In the genomic region with DNA sequence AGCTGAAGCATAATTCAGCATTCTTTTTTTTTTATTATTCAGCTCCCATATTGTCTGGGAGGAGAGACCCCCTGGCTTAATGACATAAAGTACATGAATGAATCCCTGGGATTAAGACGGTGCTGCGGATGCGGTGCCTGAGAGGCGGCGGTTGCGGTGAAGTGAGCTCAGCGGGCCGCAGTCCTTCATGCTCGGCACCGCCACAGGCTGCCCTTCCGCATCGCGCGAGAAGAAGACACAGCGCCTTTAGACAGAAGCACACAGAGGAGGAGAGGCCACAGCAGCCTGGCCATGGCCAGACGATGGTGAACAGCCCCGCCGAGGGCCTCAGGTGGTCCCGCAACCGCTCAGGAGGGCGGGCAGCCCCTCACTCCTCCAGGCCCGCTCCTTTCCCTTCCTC, we compare ENCODE assay signal across 21 cellular contexts.
"Had no signal": no experiment of that assay in that cellular context is flagged by ENCODE, and none has a peak within 500 bp of the region (broad histone marks: within the 10 kb centered on the region; RNA-seq: fewer than 3 reads in every experiment).

No MANE protein-coding gene starts in this region.

- H3K4me3 Mint-ChIP-seq: activated B cell treated with CpG ODN at 0.5 μM for 24 hours; activated CD4-positive, alpha-beta memory T cell treated with anti-CD3 and anti-CD28 coated beads for 36 hours; activated CD8-positive, alpha-beta memory T cell treated with anti-CD3 and anti-CD28 coated beads, Interleukin-2, amount 10 ng/mL, durations not matched to agents 7 days and 5 days; activated naive CD4-positive, alpha-beta T cell treated with anti-CD3 and anti-CD28 coated beads, Interleukin-2, amount 10 ng/mL, durations not matched to agents 7 days and 5 days; activated naive CD8-positive, alpha-beta T cell treated with anti-CD3 and anti-CD28 coated beads, Interleukin-2, amount 50 U/mL, for 24 hours; effector memory CD8-positive, alpha-beta T cell; naive thymus-derived CD4-positive, alpha-beta T cell; stimulated activated effector memory CD8-positive, alpha-beta T cell treated with anti-CD3 and anti-CD28 coated beads, Interleukin-12 subunit alpha, Interleukin-12 subunit beta, amount 100 ng/mL, for 72 hours had no signal

- H3K9me3 ChIP-seq: ascending aorta, pancreas, testis, upper lobe of left lung had no signal

- H3K9me3 Mint-ChIP-seq: activated T-helper 2 cell treated with anti-CD3 and anti-CD28 coated beads, Interferon-gamma antibody, Interleukin-2, Interleukin-4, amounts not matched to agents 10 μg/mL and 5 μg/mL and 100 μg/mL, durations not matched to agents 14 hours and 24 hours and 36 hours had no signal

- H3K27ac Mint-ChIP-seq: activated B cell treated with CpG ODN at 0.5 μM for 24 hours; activated CD4-positive, alpha-beta memory T cell treated with anti-CD3 and anti-CD28 coated beads for 36 hours; activated CD8-positive, alpha-beta memory T cell treated with anti-CD3 and anti-CD28 coated beads, Interleukin-2, amount 10 ng/mL, durations not matched to agents 7 days and 5 days; activated naive CD4-positive, alpha-beta T cell treated with anti-CD3 and anti-CD28 coated beads, Interleukin-2, amount 10 ng/mL, durations not matched to agents 7 days and 5 days; activated naive CD8-positive, alpha-beta T cell treated with anti-CD3 and anti-CD28 coated beads, Interleukin-2, amount 50 U/mL, for 24 hours; activated T-helper 2 cell treated with anti-CD3 and anti-CD28 coated beads, Interferon-gamma antibody, Interleukin-2, Interleukin-4, amounts not matched to agents 10 μg/mL and 5 μg/mL and 100 μg/mL, durations not matched to agents 14 hours and 24 hours and 36 hours; effector memory CD8-positive, alpha-beta T cell; naive thymus-derived CD4-positive, alpha-beta T cell; stimulated activated effector memory CD8-positive, alpha-beta T cell treated with anti-CD3 and anti-CD28 coated beads, Interleukin-12 subunit alpha, Interleukin-12 subunit beta, amount 100 ng/mL, for 72 hours had no signal

- H3K4me3 ChIP-seq: ascending aorta, heart right ventricle, pancreas, smooth muscle cell, testis, upper lobe of left lung had no signal

- DNase-seq: activated B cell treated with CpG ODN at 0.5 μM for 24 hours; activated CD4-positive, alpha-beta memory T cell treated with anti-CD3 and anti-CD28 coated beads for 36 hours; activated CD4-positive, alpha-beta T cell treated with anti-CD3 and anti-CD28 coated beads for 4 hours; activated CD8-positive, alpha-beta memory T cell treated with anti-CD3 and anti-CD28 coated beads, Interleukin-2, amount 10 ng/mL, durations not matched to agents 7 days and 5 days; activated naive CD4-positive, alpha-beta T cell treated with anti-CD3 and anti-CD28 coated beads, Interleukin-2, amount 10 ng/mL, durations not matched to agents 7 days and 5 days; activated naive CD8-positive, alpha-beta T cell treated with anti-CD3 and anti-CD28 coated beads, Interleukin-2, amount 50 U/mL, for 24 hours; effector memory CD8-positive, alpha-beta T cell; erythroblast; heart right ventricle; mesendoderm; naive thymus-derived CD4-positive, alpha-beta T cell; stimulated activated CD4-positive, alpha-beta T cell treated with anti-CD3 and anti-CD28 coated beads, Interleukin-4, amount 100 ng/mL, for 24 hours; testis had no signal

- H3K27ac ChIP-seq: ascending aorta, heart right ventricle, pancreas, testis, upper lobe of left lung had no signal

- H3K4me1 ChIP-seq: ascending aorta, heart right ventricle, pancreas, testis, upper lobe of left lung had no signal

- H3K36me3 Mint-ChIP-seq: activated CD8-positive, alpha-beta memory T cell treated with anti-CD3 and anti-CD28 coated beads, Interleukin-2, amount 10 ng/mL, durations not matched to agents 7 days and 5 days; activated naive CD4-positive, alpha-beta T cell treated with anti-CD3 and anti-CD28 coated beads, Interleukin-2, amount 10 ng/mL, durations not matched to agents 7 days and 5 days; stimulated activated effector memory CD8-positive, alpha-beta T cell treated with anti-CD3 and anti-CD28 coated beads, Interleukin-12 subunit alpha, Interleukin-12 subunit beta, amount 100 ng/mL, for 72 hours had no signal

- H3K36me3 ChIP-seq: ascending aorta, heart right ventricle, pancreas, upper lobe of left lung had no signal

- FAIRE-seq: frontal cortex, pancreas, TTC549 had no signal

- H3K27me3 Mint-ChIP-seq: activated CD4-positive, alpha-beta memory T cell treated with anti-CD3 and anti-CD28 coated beads for 36 hours; activated CD8-positive, alpha-beta memory T cell treated with anti-CD3 and anti-CD28 coated beads, Interleukin-2, amount 10 ng/mL, durations not matched to agents 7 days and 5 days; activated naive CD4-positive, alpha-beta T cell treated with anti-CD3 and anti-CD28 coated beads, Interleukin-2, amount 10 ng/mL, durations not matched to agents 7 days and 5 days; activated naive CD8-positive, alpha-beta T cell treated with anti-CD3 and anti-CD28 coated beads, Interleukin-2, amount 50 U/mL, for 24 hours; effector memory CD8-positive, alpha-beta T cell had no signal

- H3K4me1 Mint-ChIP-seq: activated B cell treated with CpG ODN at 0.5 μM for 24 hours; activated CD8-positive, alpha-beta memory T cell treated with anti-CD3 and anti-CD28 coated beads, Interleukin-2, amount 10 ng/mL, durations not matched to agents 7 days and 5 days; activated naive CD4-positive, alpha-beta T cell treated with anti-CD3 and anti-CD28 coated beads, Interleukin-2, amount 10 ng/mL, durations not matched to agents 7 days and 5 days; activated naive CD8-positive, alpha-beta T cell treated with anti-CD3 and anti-CD28 coated beads, Interleukin-2, amount 50 U/mL, for 24 hours; stimulated activated effector memory CD8-positive, alpha-beta T cell treated with anti-CD3 and anti-CD28 coated beads, Interleukin-12 subunit alpha, Interleukin-12 subunit beta, amount 100 ng/mL, for 72 hours had no signal

- H3K27me3 ChIP-seq: ascending aorta, pancreas, testis, upper lobe of left lung had no signal
